13 cellular contexts compared by ENCODE assay signal in the genomic region with DNA sequence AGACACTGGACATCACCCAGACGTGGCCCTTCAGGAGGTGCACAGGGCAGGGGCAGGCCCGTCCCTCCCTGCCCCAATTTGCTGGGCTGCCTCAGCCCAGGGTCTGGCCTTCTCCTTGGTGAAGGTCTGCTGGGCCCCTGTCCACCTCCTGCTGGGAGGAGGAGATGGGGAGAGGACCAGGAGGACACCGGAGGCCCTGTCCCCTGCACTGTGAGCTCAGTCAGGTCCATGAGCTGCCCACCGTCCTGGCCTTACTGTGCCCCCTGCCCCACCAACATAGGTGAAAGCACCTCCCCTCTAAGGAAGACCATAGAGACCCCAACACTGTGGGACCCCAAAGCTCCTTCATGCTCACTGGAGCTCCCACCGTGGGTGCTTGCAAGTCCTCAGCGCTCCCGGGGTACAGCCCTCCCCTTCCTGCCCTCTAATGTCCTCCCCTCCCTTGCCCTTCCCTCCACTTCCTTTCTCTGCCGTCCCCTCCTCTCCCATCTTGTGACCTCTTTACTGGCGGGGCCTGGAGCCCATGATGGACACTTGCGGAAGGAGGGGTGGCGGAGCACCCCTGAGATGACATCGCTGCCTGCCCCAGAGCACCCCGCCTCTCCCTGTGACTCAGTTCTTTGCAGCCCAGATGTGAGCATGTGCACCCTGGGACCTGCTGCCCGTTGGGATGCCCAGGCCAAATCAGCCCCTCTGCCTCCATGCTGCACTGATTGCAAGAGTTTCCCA. TPM values are rescaled to one million over a fixed set of nuclear protein-coding genes. Genes with fewer than 3 reads are reported as not detected.
A peak's percentile ranks its signal among the peaks of the same experiment; 100 is the strongest.
DNase-seq lines count a peak whose midpoint lies in the region; ATAC-seq, FAIRE-seq and TF ChIP-seq lines count a peak whose summit lies in the region.
"Had no signal": no experiment of that assay in that cellular context is flagged by ENCODE, and none has a peak within 500 bp of the region (broad histone marks: within the 10 kb centered on the region; RNA-seq: fewer than 3 reads in every experiment).

No MANE protein-coding gene starts in this region.

- H3K27ac ChIP-seq in RWPE2 (ENCODE audit: poor library complexity, severe bottlenecking) (no peak overlapping the region), HepG2 (ENCODE audit: extremely low read length, insufficient read depth, low read length) (peak overlapping the region; percentile 85), neuronal stem cell (replicated peaks; ENCODE audit: low read length) (no peak overlapping the region)
- H3K27ac ChIP-seq: A549 had no signal

- BruUV-seq in HepG2 (replicated peaks; lab: Mats Ljungman, UMichigan): no TSS peak

- TF ChIP-seq RAD21 in HepG2 (CRISPR knock-in tag; IDR thresholded peaks at IDR 0.05): no peak

- TF ChIP-seq CTCF in RWPE2 (IDR thresholded peaks at IDR 0.05; ENCODE audit: poor library complexity, severe bottlenecking) (no peak), HepG2 (CRISPR knock-in tag; IDR thresholded peaks at IDR 0.05) (no peak)

- peak overlapping the region; percentile 69 for H4K91ac ChIP-seq in neuronal stem cell (ENCODE audit: low read depth, low read length, poor library complexity)

- no peaks in the 10 kb centered on the region for H3K27me3 Mint-ChIP-seq in activated CD8-positive, alpha-beta memory T cell treated with anti-CD3 and anti-CD28 coated beads, Interleukin-2, amount 10 ng/mL, durations not matched to agents 7 days and 5 days
- H3K27me3 Mint-ChIP-seq: CD4-positive, CD25-positive, alpha-beta regulatory T cell had no signal

- DNase-seq in RWPE2 (ENCODE audit: low spot score) (peak; percentile 43), HepG2 (ENCODE audit: low spot score) (no peak), neuronal stem cell (ENCODE audit: low spot score) (no peak)
- DNase-seq in stimulated activated naive CD4-positive, alpha-beta T cell (lab: John Stamatoyannopoulos, UW): no peak
- DNase-seq in activated CD8-positive, alpha-beta memory T cell treated with anti-CD3 and anti-CD28 coated beads, Interleukin-2, amount 10 ng/mL, durations not matched to agents 7 days and 5 days: no peak
- DNase-seq: CD4-positive, CD25-positive, alpha-beta regulatory T cell; DMS53; GF-D8 had no signal

- H3K79me2 ChIP-seq in HepG2 (ENCODE audit: insufficient read depth, low read length): peaks cover 18% of the 10 kb centered on the region

- H3K9ac ChIP-seq in HepG2 (ENCODE audit: insufficient read depth, low read depth, low read length) (no peak overlapping the region), neuronal stem cell (ENCODE audit: low read depth, low read length, poor library complexity) (no peak overlapping the region)

- no peak overlapping the region for H2AFZ ChIP-seq in HepG2 (ENCODE audit: low read length)
- H2AFZ ChIP-seq in neuronal stem cell (ENCODE audit: low read length): no peak overlapping the region

- POLR2A ChIA-PET in HepG2 (lab: Yijun Ruan, JAX): no interaction called here

- ATAC-seq in RWPE2 (ENCODE audit: low read depth) (no peak), HepG2 (no peak), GM21528 (IDR thresholded peaks at IDR 0.05; ENCODE audit: low FRiP score, unreplicated experiment) (no peak), GM18907 (IDR thresholded peaks at IDR 0.05; ENCODE audit: unreplicated experiment) (no peak)
- ATAC-seq in activated CD8-positive, alpha-beta memory T cell treated with anti-CD3 and anti-CD28 coated beads, Interleukin-2, amount 10 ng/mL, durations not matched to agents 7 days and 5 days: no peak
- ATAC-seq: A549, HCT116 had no signal

- no peak overlapping the region for H2AK5ac ChIP-seq in neuronal stem cell (ENCODE audit: low read depth, low read length)

- H2BK15ac ChIP-seq in neuronal stem cell (ENCODE audit: low read length): no peak overlapping the region

- TF ChIP-seq POLR2A in HepG2 (IDR thresholded peaks at IDR 0.05; ENCODE audit: insufficient read depth in 1 of 2, low read depth in 2 of 2, low read length in 2 of 2): no peak

- no peaks in the 10 kb centered on the region for H4K20me1 ChIP-seq in HepG2 (ENCODE audit: insufficient read depth, low read length)

- no peaks in the 10 kb centered on the region for H3K36me3 ChIP-seq in RWPE2 (ENCODE audit: low read depth)
- no peaks in the 10 kb centered on the region; a peak in 2 of 5 replicates for H3K36me3 ChIP-seq in HepG2 (replicated peaks in 1 of 2; ENCODE audit: control insufficient read depth in 1 of 2, insufficient read depth in 2 of 2, low read length in 2 of 2)
- H3K36me3 ChIP-seq in neuronal stem cell (replicated peaks in 1 of 2; ENCODE audit: control insufficient read depth in 2 of 2, insufficient read depth in 2 of 2, low read length in 2 of 2): peaks cover 5 to 7% of the 10 kb centered on the region in 2 donors

- H3K23ac ChIP-seq in neuronal stem cell (ENCODE audit: low read depth, low read length, poor library complexity): peak overlapping the region; percentile 27

- peaks cover 5% of the 10 kb centered on the region for H3K4me1 Mint-ChIP-seq in activated CD8-positive, alpha-beta memory T cell treated with anti-CD3 and anti-CD28 coated beads, Interleukin-2, amount 10 ng/mL, durations not matched to agents 7 days and 5 days

- no peak overlapping the region for H4K8ac ChIP-seq in neuronal stem cell (ENCODE audit: low read depth, low read length)

- no peak overlapping the region for H3K14ac ChIP-seq in neuronal stem cell (ENCODE audit: low read length)

- H3K18ac ChIP-seq in neuronal stem cell (ENCODE audit: low read length): no peak overlapping the region

- no peak overlapping the region for H3K27ac Mint-ChIP-seq in activated CD8-positive, alpha-beta memory T cell treated with anti-CD3 and anti-CD28 coated beads, Interleukin-2, amount 10 ng/mL, durations not matched to agents 7 days and 5 days
- H3K27ac Mint-ChIP-seq: CD4-positive, CD25-positive, alpha-beta regulatory T cell had no signal

- in situ Hi-C loops in HepG2 (cut with HindIII; ENCODE audit: extremely low pct_ligation_motif_present, low pct_unique_long_range_greater_than_20kb): no loop called here

- H3K4me2 ChIP-seq in HepG2 (ENCODE audit: low read depth, low read length) (no peak overlapping the region; the same call in 1 of the 2 replicates), neuronal stem cell (ENCODE audit: insufficient read depth, low read length, poor library complexity, severe bottlenecking) (no peak overlapping the region)
- H3K4me2 ChIP-seq: A549 had no signal

- no peaks in the 10 kb centered on the region for H3K9me3 ChIP-seq in RWPE2 (ENCODE audit: severe bottlenecking)
- H3K9me3 ChIP-seq in HepG2 (ENCODE audit: low read length): no peaks in the 10 kb centered on the region
- no peaks in the 10 kb centered on the region for H3K9me3 ChIP-seq in neuronal stem cell (replicated peaks in 1 of 2; ENCODE audit: control insufficient read depth in 2 of 2, insufficient read depth in 1 of 2, low read depth in 1 of 2, low read length in 2 of 2)
- H3K9me3 ChIP-seq: A549 had no signal

- no peak overlapping the region for H3K4me3 ChIP-seq in RWPE2 (ENCODE audit: severe bottlenecking)
- no peak overlapping the region; a peak in 1 of 6 replicates for H3K4me3 ChIP-seq in HepG2 (replicated peaks in 1 of 3; ENCODE audit: insufficient read depth in 1 of 3, low read depth in 2 of 3, low read length in 3 of 3)
- no peak overlapping the region for H3K4me3 ChIP-seq in neuronal stem cell (ENCODE audit: low read length in 2 of 2)
- H3K4me3 ChIP-seq: A549 had no signal

- no peaks in the 10 kb centered on the region for H3K9me3 Mint-ChIP-seq in activated CD8-positive, alpha-beta memory T cell treated with anti-CD3 and anti-CD28 coated beads, Interleukin-2, amount 10 ng/mL, durations not matched to agents 7 days and 5 days (ENCODE audit: low read depth)
- H3K9me3 Mint-ChIP-seq: CD4-positive, CD25-positive, alpha-beta regulatory T cell had no signal

- CTCF ChIA-PET in HepG2 (lab: Yijun Ruan, JAX; ENCODE audit: low intra/inter-chr PET ratio, low total read pairs): no interaction called here
- CTCF ChIA-PET in activated CD8-positive, alpha-beta memory T cell treated with anti-CD3 and anti-CD28 coated beads, Interleukin-2, amount 10 ng/mL, durations not matched to agents 7 days and 5 days (lab: Charles Lee): no interaction called here

- peak overlapping the region; percentile 15 for H3K4ac ChIP-seq in neuronal stem cell (ENCODE audit: low read length)

- no peak for FAIRE-seq in HepG2 (lab: Jason Lieb, UNC)
- FAIRE-seq: A549, H54 had no signal

- no peak overlapping the region for H2BK12ac ChIP-seq in neuronal stem cell (ENCODE audit: low read length)

- H3K27me3 ChIP-seq in RWPE2 (ENCODE audit: insufficient read depth, poor library complexity, severe bottlenecking): no peaks in the 10 kb centered on the region
- H3K27me3 ChIP-seq in HepG2 (ENCODE audit: control insufficient read depth in 1 of 2, insufficient read depth in 2 of 2, low read length in 2 of 2): no peaks in the 10 kb centered on the region
- H3K27me3 ChIP-seq in neuronal stem cell (ENCODE audit: control insufficient read depth in 3 of 3, insufficient read depth in 3 of 3, low read depth in 1 of 3, low read length in 3 of 3): peaks cover 0 to 5% (median 0%) of the 10 kb centered on the region in 3 experiments

- no peak overlapping the region for H2BK5ac ChIP-seq in neuronal stem cell (ENCODE audit: low read length)

- no peak overlapping the region for H3K4me3 Mint-ChIP-seq in activated CD8-positive, alpha-beta memory T cell treated with anti-CD3 and anti-CD28 coated beads, Interleukin-2, amount 10 ng/mL, durations not matched to agents 7 days and 5 days

- no peak for TF ChIP-seq EP300 in HepG2 (IDR thresholded peaks at IDR 0.05; ENCODE audit: low read depth in 2 of 2, low read length in 2 of 2)
- no peak for TF ChIP-seq EP300 in HepG2 (CRISPR knock-in tag; IDR thresholded peaks at IDR 0.05; ENCODE audit: borderline replicate concordance)

- intact Hi-C loops in HepG2 (cut with micrococcal nuclease; ENCODE audit: unreplicated experiment): loop anchor here (5.0 kb wide), 1 partner anchor 123 kb away; the partner anchor contains the start of gene CFAP410

- no peak overlapping the region for H2BK120ac ChIP-seq in neuronal stem cell (ENCODE audit: low read depth, low read length)

- H3K36me3 Mint-ChIP-seq in activated CD8-positive, alpha-beta memory T cell treated with anti-CD3 and anti-CD28 coated beads, Interleukin-2, amount 10 ng/mL, durations not matched to agents 7 days and 5 days: no peaks in the 10 kb centered on the region
- H3K36me3 Mint-ChIP-seq: CD4-positive, CD25-positive, alpha-beta regulatory T cell had no signal

- H3K4me1 ChIP-seq in RWPE2 (ENCODE audit: insufficient read depth, poor library complexity, severe bottlenecking) (no peaks in the 10 kb centered on the region), HepG2 (ENCODE audit: insufficient read depth, low read length) (peaks cover 66% of the 10 kb centered on the region), neuronal stem cell (ENCODE audit: control insufficient read depth in 2 of 2, insufficient read depth in 1 of 2, low read depth in 1 of 2, low read length in 2 of 2) (peaks cover 0 to 5% of the 10 kb centered on the region in 2 donors)

- 92% methylated on average over 10 of the region's 14 CpGs for WGBS in HepG2 (ENCODE audit: low lambda C conversion rate)
- no CpG with 5 or more reads among the region's 14 CpGs for WGBS in neuronal stem cell (ENCODE audit: extremely low coverage in 2 of 2, insufficient read length in 2 of 2, insufficient replicate concordance in 1 of 2), 2 donors

- H3K79me1 ChIP-seq in neuronal stem cell (ENCODE audit: low read depth, low read length): peaks cover 6% of the 10 kb centered on the region

RNA-seq across cellular contexts. Expression of gene LRRC3, which starts 4.6 kb away (rescaled TPM):
- 3.9 and 4.8 TPM in 2 replicates for total RNA-seq in HepG2 (2016; rRNA removed; fragmentation: Illumina TruSeq; extraction: Trizol)
- total RNA-seq in HepG2 (2016; cell fraction: cytosol; rRNA removed; fragmentation: Illumina TruSeq; extraction: Trizol; ENCODE audit: low read depth): 0.97 and 1.1 TPM in 2 replicates
- total RNA-seq in HepG2 (2016; cell fraction: insoluble cytoplasmic fraction; rRNA removed; fragmentation: Illumina TruSeq; extraction: Trizol): 3.1 and 4.8 TPM in 2 replicates
- total RNA-seq in HepG2 (2016; cell fraction: membrane; rRNA removed; fragmentation: Illumina TruSeq; extraction: Trizol): 3.5 and 4.4 TPM in 2 replicates
- total RNA-seq in HepG2 (2016; cell fraction: nucleus; rRNA removed; fragmentation: Illumina TruSeq; extraction: Trizol): 5.2 and 5.7 TPM in 2 replicates
- polyA plus RNA-seq in HepG2 (2011; rRNA removed): 16.5 and 24.3 TPM in 2 replicates
- polyA plus RNA-seq in HepG2 (2011; cell fraction: cytosol; rRNA removed): 17.5 and 19.8 TPM in 2 replicates
- 25.9 and 31.8 TPM in 2 replicates for polyA plus RNA-seq in HepG2 (2011; cell fraction: nucleus; rRNA removed)
- polyA plus RNA-seq in HepG2 (2012): 24.1 and 27.1 TPM in 2 replicates
- polyA plus RNA-seq in HepG2 (2016; cell fraction: cytosol; fragmentation: Illumina TruSeq; extraction: Trizol; ENCODE audit: low read depth): 0.99 and 1.3 TPM in 2 replicates
- 4.4 and 5.5 TPM in 2 replicates for polyA plus RNA-seq in HepG2 (2016; cell fraction: insoluble cytoplasmic fraction; fragmentation: Illumina TruSeq; extraction: Trizol; ENCODE audit: low read depth)
- polyA plus RNA-seq in HepG2 (2016; cell fraction: membrane; fragmentation: Illumina TruSeq; extraction: Trizol; ENCODE audit: low read depth): 2.9 and 3.4 TPM in 2 replicates
- polyA plus RNA-seq in HepG2 (2016; cell fraction: nucleus; fragmentation: Illumina TruSeq; extraction: Trizol; ENCODE audit: insufficient read depth, low read depth): 10.0 TPM in 2 replicates
- polyA minus RNA-seq in HepG2 (2011; rRNA and poly(A)+ RNA removed; ENCODE audit: low replicate concordance): 3.8 and 34.5 TPM in 2 replicates
- polyA minus RNA-seq in HepG2 (2011; cell fraction: cytosol; rRNA and poly(A)+ RNA removed): 16.0 and 20.9 TPM in 2 replicates
- polyA minus RNA-seq in HepG2 (2011; cell fraction: nucleus; rRNA and poly(A)+ RNA removed): 10.4 and 13.4 TPM in 2 replicates
- polyA plus RNA-seq in neuronal stem cell (2013, experiment 1 of 2): 4.0 TPM
- 3.9 TPM for polyA plus RNA-seq in neuronal stem cell (2013, experiment 2 of 2)
- 1 to 10 TPM; 2.3 to 3.9 TPM for total RNA-seq in activated CD8-positive, alpha-beta memory T cell treated with anti-CD3 and anti-CD28 coated beads, Interleukin-2, amount 10 ng/mL, durations not matched to agents 7 days and 5 days
